ENCODE assay signal across 1 cellular context in the genomic region with DNA sequence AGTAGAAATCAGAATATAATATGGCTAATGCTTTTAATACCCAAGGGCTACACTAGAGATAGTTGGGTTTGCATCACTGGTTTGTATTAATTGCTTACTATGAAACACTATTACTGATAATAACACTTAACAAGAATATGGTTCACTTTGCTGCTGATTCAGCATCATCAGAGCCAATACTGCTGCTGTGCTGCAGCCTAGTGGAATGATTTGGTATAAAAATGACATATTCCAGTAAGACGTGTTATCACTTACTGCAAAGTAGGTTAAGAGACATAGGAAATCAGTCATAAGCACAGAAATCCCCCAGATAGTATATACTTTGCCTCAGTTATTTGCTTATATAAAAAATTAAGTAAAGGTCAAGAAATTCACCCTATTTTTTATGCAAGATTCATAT.
TF ChIP-seq lines count a peak whose summit lies in the region.

No MANE protein-coding gene starts in this region.

TF ChIP-seq in SK-N-SH treated with all-trans-retinoic acid at 6 μM for 48 hours, 23 proteins besides CTCF, POLR2A, EP300 and RAD21 (continued from another document):
- TF ChIP-seq TSHZ2 (CRISPR knock-in tag; IDR thresholded peaks at IDR 0.05) (no peak), BACH2 (CRISPR knock-in tag; IDR thresholded peaks at IDR 0.05; ENCODE audit: borderline replicate concordance) (no peak), TCF4 (CRISPR knock-in tag; IDR thresholded peaks at IDR 0.05; ENCODE audit: borderline replicate concordance) (no peak), ZFP3 (CRISPR knock-in tag; IDR thresholded peaks at IDR 0.05) (no peak), ISL1 (CRISPR knock-in tag; IDR thresholded peaks at IDR 0.05) (no peak), GLIS3 (CRISPR knock-in tag; IDR thresholded peaks at IDR 0.05) (no peak), RARB (CRISPR knock-in tag; IDR thresholded peaks at IDR 0.05) (no peak), OSR1 (CRISPR knock-in tag; IDR thresholded peaks at IDR 0.05) (no peak)
